ENCODE assay signal across 3 cellular contexts in the genomic region with DNA sequence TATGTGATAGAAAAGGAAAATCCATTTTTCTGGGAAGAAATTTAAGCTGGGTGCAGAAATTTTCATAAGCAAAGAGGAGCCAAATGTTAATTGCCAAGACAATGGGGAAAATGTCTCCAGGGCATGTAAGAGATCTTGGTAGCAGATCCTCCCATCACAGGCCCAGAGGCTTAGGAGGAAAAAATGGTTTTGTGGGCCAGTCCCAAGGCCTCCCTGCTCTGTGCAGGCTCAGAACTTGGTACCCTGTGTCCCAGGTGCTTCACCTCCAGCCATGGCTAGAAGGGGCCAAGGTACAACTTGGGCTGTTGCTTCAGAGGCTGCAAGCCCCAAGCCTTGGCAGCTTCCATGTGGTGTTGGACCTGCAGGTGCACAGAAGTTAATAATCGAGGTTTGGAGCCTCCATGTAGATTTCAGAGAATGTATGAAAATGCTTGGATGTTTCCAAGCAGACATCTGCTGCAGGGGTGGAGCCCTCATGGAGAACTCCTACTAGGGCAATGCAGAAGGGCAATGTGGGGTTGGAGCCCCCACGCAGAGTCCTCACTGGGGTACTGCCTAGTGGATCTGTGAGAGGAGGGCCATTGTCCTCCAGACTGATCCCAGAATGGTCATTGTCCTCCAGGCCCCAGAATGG.
TF ChIP-seq lines count a peak whose summit lies in the region.

No MANE protein-coding gene starts in this region.

TF ChIP-seq in A549, 52 proteins besides CTCF, POLR2A, EP300 and RAD21:
- TF ChIP-seq HOXB5 (CRISPR knock-in tag; IDR thresholded peaks at IDR 0.05) (no peak), CHD4 (IDR thresholded peaks at IDR 0.05; ENCODE audit: borderline replicate concordance) (no peak), ZFP36 (IDR thresholded peaks at IDR 0.05; ENCODE audit: borderline replicate concordance, partially characterized antibody) (peak; percentile 97), POLR2AphosphoS2 (conservative IDR thresholded peaks at IDR 0.05; ENCODE audit: low read length) (no peak), CBX8 (IDR thresholded peaks at IDR 0.05) (no peak)
- TF ChIP-seq, protein P1, sequence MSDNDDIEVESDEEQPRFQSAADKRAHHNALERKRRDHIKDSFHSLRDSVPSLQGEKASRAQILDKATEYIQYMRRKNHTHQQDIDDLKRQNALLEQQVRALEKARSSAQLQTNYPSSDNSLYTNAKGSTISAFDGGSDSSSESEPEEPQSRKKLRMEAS (IDR thresholded peaks at IDR 0.05) = no peak
- TF ChIP-seq, protein P2, sequence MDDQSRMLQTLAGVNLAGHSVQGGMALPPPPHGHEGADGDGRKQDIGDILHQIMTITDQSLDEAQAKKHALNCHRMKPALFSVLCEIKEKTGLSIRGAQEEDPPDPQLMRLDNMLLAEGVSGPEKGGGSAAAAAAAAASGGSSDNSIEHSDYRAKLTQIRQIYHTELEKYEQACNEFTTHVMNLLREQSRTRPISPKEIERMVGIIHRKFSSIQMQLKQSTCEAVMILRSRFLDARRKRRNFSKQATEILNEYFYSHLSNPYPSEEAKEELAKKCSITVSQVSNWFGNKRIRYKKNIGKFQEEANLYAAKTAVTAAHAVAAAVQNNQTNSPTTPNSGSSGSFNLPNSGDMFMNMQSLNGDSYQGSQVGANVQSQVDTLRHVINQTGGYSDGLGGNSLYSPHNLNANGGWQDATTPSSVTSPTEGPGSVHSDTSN (IDR thresholded peaks at IDR 0.05) = no peak

TF ChIP-seq in HEK293, 187 proteins besides CTCF, POLR2A, EP300 and RAD21:
- TF ChIP-seq TRIM28 (IDR thresholded peaks at IDR 0.05; ENCODE audit: borderline replicate concordance, low read length) = peak; percentile 92; the same call in 1 of the 2 replicates
- TF ChIP-seq ZNF132 (tag by site-specific recombination; IDR thresholded peaks at IDR 0.05; ENCODE audit: borderline replicate concordance) = no peak
- no peak for TF ChIP-seq ZNF473 (tag by site-specific recombination; IDR thresholded peaks at IDR 0.05)
- TF ChIP-seq ZNF585B (tag by site-specific recombination; IDR thresholded peaks at IDR 0.05) = peak; percentile 99
- peak; percentile 93 for TF ChIP-seq SETDB1 (IDR thresholded peaks at IDR 0.05; ENCODE audit: insufficient read length, low read length)
- TF ChIP-seq, protein P3, sequence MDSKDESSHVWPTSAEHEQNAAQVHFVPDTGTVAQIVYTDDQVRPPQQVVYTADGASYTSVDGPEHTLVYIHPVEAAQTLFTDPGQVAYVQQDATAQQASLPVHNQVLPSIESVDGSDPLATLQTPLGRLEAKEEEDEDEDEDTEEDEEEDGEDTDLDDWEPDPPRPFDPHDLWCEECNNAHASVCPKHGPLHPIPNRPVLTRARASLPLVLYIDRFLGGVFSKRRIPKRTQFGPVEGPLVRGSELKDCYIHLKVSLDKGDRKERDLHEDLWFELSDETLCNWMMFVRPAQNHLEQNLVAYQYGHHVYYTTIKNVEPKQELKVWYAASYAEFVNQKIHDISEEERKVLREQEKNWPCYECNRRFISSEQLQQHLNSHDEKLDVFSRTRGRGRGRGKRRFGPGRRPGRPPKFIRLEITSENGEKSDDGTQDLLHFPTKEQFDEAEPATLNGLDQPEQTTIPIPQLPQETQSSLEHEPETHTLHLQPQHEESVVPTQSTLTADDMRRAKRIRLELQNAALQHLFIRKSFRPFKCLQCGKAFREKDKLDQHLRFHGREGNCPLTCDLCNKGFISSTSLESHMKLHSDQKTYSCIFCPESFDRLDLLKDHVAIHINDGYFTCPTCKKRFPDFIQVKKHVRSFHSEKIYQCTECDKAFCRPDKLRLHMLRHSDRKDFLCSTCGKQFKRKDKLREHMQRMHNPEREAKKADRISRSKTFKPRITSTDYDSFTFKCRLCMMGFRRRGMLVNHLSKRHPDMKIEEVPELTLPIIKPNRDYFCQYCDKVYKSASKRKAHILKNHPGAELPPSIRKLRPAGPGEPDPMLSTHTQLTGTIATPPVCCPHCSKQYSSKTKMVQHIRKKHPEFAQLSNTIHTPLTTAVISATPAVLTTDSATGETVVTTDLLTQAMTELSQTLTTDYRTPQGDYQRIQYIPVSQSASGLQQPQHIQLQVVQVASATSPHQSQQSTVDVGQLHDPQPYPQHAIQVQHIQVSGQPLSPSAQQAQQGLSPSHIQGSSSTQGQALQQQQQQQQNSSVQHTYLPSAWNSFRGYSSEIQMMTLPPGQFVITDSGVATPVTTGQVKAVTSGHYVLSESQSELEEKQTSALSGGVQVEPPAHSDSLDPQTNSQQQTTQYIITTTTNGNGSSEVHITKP (tag by site-specific recombination; IDR thresholded peaks at IDR 0.05) = no peak
- TF ChIP-seq ZNF707 (tag by site-specific recombination; IDR thresholded peaks at IDR 0.05) = no peak
TF ChIP-seq in HEK293: peak in this region for 3.

TF ChIP-seq in K562, 482 proteins besides CTCF, POLR2A, EP300 and RAD21 (continued from another document):
- no peak for TF ChIP-seq USF1 (CRISPR knock-in tag; IDR thresholded peaks at IDR 0.05)
- TF ChIP-seq U2AF1 (optimal IDR thresholded peaks at IDR 0.05; ENCODE audit: low read depth, low read length) = no peak
- TF ChIP-seq, protein P4, sequence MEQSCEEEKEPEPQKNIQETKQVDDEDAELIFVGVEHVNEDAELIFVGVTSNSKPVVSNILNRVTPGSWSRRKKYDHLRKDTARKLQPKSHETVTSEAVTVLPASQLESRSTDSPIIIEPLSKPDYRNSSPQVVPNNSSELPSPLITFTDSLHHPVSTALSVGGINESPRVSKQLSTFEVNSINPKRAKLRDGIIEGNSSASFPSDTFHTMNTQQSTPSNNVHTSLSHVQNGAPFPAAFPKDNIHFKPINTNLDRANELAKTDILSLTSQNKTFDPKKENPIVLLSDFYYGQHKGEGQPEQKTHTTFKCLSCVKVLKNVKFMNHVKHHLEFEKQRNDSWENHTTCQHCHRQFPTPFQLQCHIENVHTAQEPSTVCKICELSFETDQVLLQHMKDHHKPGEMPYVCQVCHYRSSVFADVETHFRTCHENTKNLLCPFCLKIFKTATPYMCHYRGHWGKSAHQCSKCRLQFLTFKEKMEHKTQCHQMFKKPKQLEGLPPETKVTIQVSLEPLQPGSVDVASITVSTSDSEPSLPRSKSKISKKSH (CRISPR knock-in tag; IDR thresholded peaks at IDR 0.05) = no peak
- no peak for TF ChIP-seq STAT5B (CRISPR knock-in tag; IDR thresholded peaks at IDR 0.05)
- no peak for TF ChIP-seq TRIM28 (IDR thresholded peaks at IDR 0.05)
- no peak for TF ChIP-seq ZNF124 (CRISPR knock-in tag; IDR thresholded peaks at IDR 0.05)
- no peak for TF ChIP-seq ZNF274 (IDR thresholded peaks at IDR 0.05; ENCODE audit: borderline replicate concordance, low read depth, low read length)
- TF ChIP-seq CBX5 (IDR thresholded peaks at IDR 0.05; ENCODE audit: borderline replicate concordance, low read depth) = peak; percentile 66; the same call in 1 of the 2 replicates
- no peak for TF ChIP-seq MAZ (CRISPR knock-in tag; conservative IDR thresholded peaks at IDR 0.05 in 1 of 2, IDR thresholded peaks at IDR 0.05 in 1 of 2)
- no peak for TF ChIP-seq ETV6 (IDR thresholded peaks at IDR 0.05; ENCODE audit: borderline replicate concordance in 1 of 2, low read depth in 2 of 2, low read length in 1 of 2)
- TF ChIP-seq ETV6 (CRISPR knock-in tag; IDR thresholded peaks at IDR 0.05; ENCODE audit: borderline replicate concordance) = no peak
- no peak for TF ChIP-seq POLR3A (IDR thresholded peaks at IDR 0.05; ENCODE audit: borderline replicate concordance, extremely low read depth, insufficient read depth, insufficient read length)
- TF ChIP-seq SRSF9 (IDR thresholded peaks at IDR 0.05; ENCODE audit: borderline replicate concordance, low read depth, low read length) = no peak
- no peak for TF ChIP-seq BRF1 (IDR thresholded peaks at IDR 0.05; ENCODE audit: borderline replicate concordance, extremely low read depth, insufficient read length)
- TF ChIP-seq CBX3 (IDR thresholded peaks at IDR 0.05; ENCODE audit: borderline replicate concordance in 1 of 2, low read length in 2 of 2) = peak in 1 of 2 experiments; percentile 61; a peak in 1 of 3 replicates
- TF ChIP-seq CBX1 (IDR thresholded peaks at IDR 0.05; ENCODE audit: low read depth) = 0 out of 2 replicates have a peak, but pooled peaks have one; percentile 57
- TF ChIP-seq, protein P5, sequence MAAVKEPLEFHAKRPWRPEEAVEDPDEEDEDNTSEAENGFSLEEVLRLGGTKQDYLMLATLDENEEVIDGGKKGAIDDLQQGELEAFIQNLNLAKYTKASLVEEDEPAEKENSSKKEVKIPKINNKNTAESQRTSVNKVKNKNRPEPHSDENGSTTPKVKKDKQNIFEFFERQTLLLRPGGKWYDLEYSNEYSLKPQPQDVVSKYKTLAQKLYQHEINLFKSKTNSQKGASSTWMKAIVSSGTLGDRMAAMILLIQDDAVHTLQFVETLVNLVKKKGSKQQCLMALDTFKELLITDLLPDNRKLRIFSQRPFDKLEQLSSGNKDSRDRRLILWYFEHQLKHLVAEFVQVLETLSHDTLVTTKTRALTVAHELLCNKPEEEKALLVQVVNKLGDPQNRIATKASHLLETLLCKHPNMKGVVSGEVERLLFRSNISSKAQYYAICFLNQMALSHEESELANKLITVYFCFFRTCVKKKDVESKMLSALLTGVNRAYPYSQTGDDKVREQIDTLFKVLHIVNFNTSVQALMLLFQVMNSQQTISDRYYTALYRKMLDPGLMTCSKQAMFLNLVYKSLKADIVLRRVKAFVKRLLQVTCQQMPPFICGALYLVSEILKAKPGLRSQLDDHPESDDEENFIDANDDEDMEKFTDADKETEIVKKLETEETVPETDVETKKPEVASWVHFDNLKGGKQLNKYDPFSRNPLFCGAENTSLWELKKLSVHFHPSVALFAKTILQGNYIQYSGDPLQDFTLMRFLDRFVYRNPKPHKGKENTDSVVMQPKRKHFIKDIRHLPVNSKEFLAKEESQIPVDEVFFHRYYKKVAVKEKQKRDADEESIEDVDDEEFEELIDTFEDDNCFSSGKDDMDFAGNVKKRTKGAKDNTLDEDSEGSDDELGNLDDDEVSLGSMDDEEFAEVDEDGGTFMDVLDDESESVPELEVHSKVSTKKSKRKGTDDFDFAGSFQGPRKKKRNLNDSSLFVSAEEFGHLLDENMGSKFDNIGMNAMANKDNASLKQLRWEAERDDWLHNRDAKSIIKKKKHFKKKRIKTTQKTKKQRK (IDR thresholded peaks at IDR 0.05; ENCODE audit: borderline replicate concordance, low read depth, low read length) = peak; percentile 47; the same call in 1 of the 2 replicates
- TF ChIP-seq MXI1 (IDR thresholded peaks at IDR 0.05; ENCODE audit: low read depth, low read length) = no peak
- no peak for TF ChIP-seq SNIP1 (IDR thresholded peaks at IDR 0.05; ENCODE audit: low read depth)
- no peak for TF ChIP-seq JUNB (CRISPR knock-in tag; conservative IDR thresholded peaks at IDR 0.05)
- peak; percentile 92 for TF ChIP-seq ZFP36 (IDR thresholded peaks at IDR 0.05; ENCODE audit: low read depth, low read length, partially characterized antibody)
- TF ChIP-seq MCM2 (IDR thresholded peaks at IDR 0.05; ENCODE audit: low read depth) = no peak
